In genomic region chr5:3995954-3996619, GRCh38 we compare ENCODE assay signal across 23 cellular contexts.
"Had no signal": no experiment of that assay in that cellular context is flagged by ENCODE, and none has a peak within 500 bp of the region (broad histone marks: within the 10 kb centered on the region; RNA-seq: fewer than 3 reads in every experiment).

No MANE protein-coding gene starts in this region.

- H3K9me3 Mint-ChIP-seq: activated naive CD8-positive, alpha-beta T cell treated with anti-CD3 and anti-CD28 coated beads for 36 hours had no signal

- H3K4me3 ChIP-seq: cardiac muscle cell, PC-9, SK-N-MC had no signal

- H3K36me3 Mint-ChIP-seq: activated naive CD4-positive, alpha-beta T cell treated with anti-CD3 and anti-CD28 coated beads, Interleukin-2, amount 10 ng/mL, durations not matched to agents 7 days and 5 days; activated naive CD8-positive, alpha-beta T cell treated with anti-CD3 and anti-CD28 coated beads for 36 hours; T-cell had no signal

- H3K4me2 ChIP-seq: PC-9 had no signal

- H3K27me3 Mint-ChIP-seq: activated CD8-positive, alpha-beta T cell treated with anti-CD3 and anti-CD28 coated beads for 36 hours; activated naive CD4-positive, alpha-beta T cell treated with anti-CD3 and anti-CD28 coated beads, Interleukin-2, amount 10 ng/mL, durations not matched to agents 7 days and 5 days; activated naive CD8-positive, alpha-beta T cell treated with anti-CD3 and anti-CD28 coated beads for 36 hours; T-cell had no signal

- ATAC-seq: activated CD4-positive, CD25-positive, alpha-beta regulatory T cell treated with anti-CD3 and anti-CD28 coated beads, Interleukin-2, amount 50 U/mL, for 24 hours; activated CD8-positive, alpha-beta T cell treated with anti-CD3 and anti-CD28 coated beads for 36 hours; activated T-cell treated with anti-CD3 and anti-CD28 coated beads, Interleukin-2, amount 50 U/mL, for 72 hours; T-cell had no signal

- DNase-seq: activated CD4-positive, alpha-beta T cell treated with anti-CD3 and anti-CD28 coated beads for 4 hours; activated CD8-positive, alpha-beta memory T cell treated with anti-CD3 and anti-CD28 coated beads, Interleukin-2, amount 50 U/mL, for 4 hours; activated CD8-positive, alpha-beta T cell treated with anti-CD3 and anti-CD28 coated beads for 36 hours; activated gamma-delta T cell treated with Interleukin-2 at 50 U/mL for 16 hours; activated naive CD4-positive, alpha-beta T cell treated with anti-CD3 and anti-CD28 coated beads, Interleukin-2, amount 10 ng/mL, durations not matched to agents 7 days and 5 days; activated naive CD8-positive, alpha-beta T cell treated with anti-CD3 and anti-CD28 coated beads for 36 hours; activated T-cell treated with anti-CD3 and anti-CD28 coated beads, Interleukin-2, amount 50 U/mL, for 72 hours; brain microvascular endothelial cell; KG1; NCI-H1048; NCI-H146; NCI-H187 treated with DMSO at 0.1 percent for 48 hours; NCI-H510A treated with DMSO at 0.1 percent for 48 hours; PC-9; SIG-M5; T-cell; T-helper 2 cell; T1000 had no signal

- H3K27ac ChIP-seq: brain microvascular endothelial cell, cardiac muscle cell, PC-9, SK-N-MC had no signal

- H2AFZ ChIP-seq: PC-9 had no signal

- H3K27me3 ChIP-seq: brain microvascular endothelial cell had no signal

- H3K27ac Mint-ChIP-seq: activated CD8-positive, alpha-beta T cell treated with anti-CD3 and anti-CD28 coated beads for 36 hours; activated naive CD4-positive, alpha-beta T cell treated with anti-CD3 and anti-CD28 coated beads, Interleukin-2, amount 10 ng/mL, durations not matched to agents 7 days and 5 days; activated naive CD8-positive, alpha-beta T cell treated with anti-CD3 and anti-CD28 coated beads for 36 hours; activated T-cell treated with anti-CD3 and anti-CD28 coated beads, Interleukin-2, amount 50 U/mL, for 72 hours; activated T-helper 2 cell treated with anti-CD3 and anti-CD28 coated beads, Interferon-gamma antibody, Interleukin-2, Interleukin-4, amounts not matched to agents 10 μg/mL and 5 μg/mL and 100 μg/mL, durations not matched to agents 14 hours and 24 hours and 36 hours; T-cell had no signal

- FAIRE-seq: TTC549 had no signal

- H3K4me1 Mint-ChIP-seq: activated naive CD4-positive, alpha-beta T cell treated with anti-CD3 and anti-CD28 coated beads, Interleukin-2, amount 10 ng/mL, durations not matched to agents 7 days and 5 days; activated naive CD8-positive, alpha-beta T cell treated with anti-CD3 and anti-CD28 coated beads for 36 hours; T-cell had no signal

- H3K36me3 ChIP-seq: brain microvascular endothelial cell, cardiac muscle cell had no signal

- H3K4me3 Mint-ChIP-seq: activated CD8-positive, alpha-beta T cell treated with anti-CD3 and anti-CD28 coated beads for 36 hours; activated naive CD4-positive, alpha-beta T cell treated with anti-CD3 and anti-CD28 coated beads, Interleukin-2, amount 10 ng/mL, durations not matched to agents 7 days and 5 days; activated naive CD8-positive, alpha-beta T cell treated with anti-CD3 and anti-CD28 coated beads for 36 hours; activated T-cell treated with anti-CD3 and anti-CD28 coated beads, Interleukin-2, amount 50 U/mL, for 72 hours; T-cell had no signal
